In genomic region chr9:27054125-27054524, GRCh38 we compare ENCODE assay signal across 30 cellular contexts. TPM values are rescaled to one million over a fixed set of nuclear protein-coding genes. Genes with fewer than 3 reads are reported as not detected.
"Had no signal": no experiment of that assay in that cellular context is flagged by ENCODE, and none has a peak within 500 bp of the region (broad histone marks: within the 10 kb centered on the region; RNA-seq: fewer than 3 reads in every experiment).

No MANE protein-coding gene starts in this region.

- H3K4me3 Mint-ChIP-seq: activated CD4-positive, alpha-beta memory T cell treated with anti-CD3 and anti-CD28 coated beads, Interleukin-2, amount 10 ng/mL, durations not matched to agents 7 days and 5 days; activated CD4-positive, alpha-beta T cell treated with anti-CD3 and anti-CD28 coated beads, Interleukin-2, amount 10 ng/mL, durations not matched to agents 24 days and 14 days; activated T-helper 1 cell treated with anti-CD3 and anti-CD28 coated beads, Interleukin-12 subunit alpha, Interleukin-12 subunit beta, Interleukin-2, Interleukin-4 antibody, amounts not matched to agents 30 ng/mL and 10 ng/mL and 1 ng/mL, durations not matched to agents 14 hours and 24 hours and 36 hours; naive thymus-derived CD4-positive, alpha-beta T cell; neural crest cell had no signal

- H3K9me3 ChIP-seq: ascending aorta, thyroid gland had no signal

- H3K36me3 Mint-ChIP-seq: activated naive CD4-positive, alpha-beta T cell treated with anti-CD3 and anti-CD28 coated beads, Interleukin-2, amount 50 U/mL, for 72 hours had no signal

- H3K36me3 ChIP-seq: brain microvascular endothelial cell had no signal

- H3K4me3 ChIP-seq: ascending aorta, thyroid gland had no signal

- H3K4me1 ChIP-seq: ascending aorta, thyroid gland had no signal

- H3K4me1 Mint-ChIP-seq: activated CD4-positive, alpha-beta memory T cell treated with anti-CD3 and anti-CD28 coated beads, Interleukin-2, amount 10 ng/mL, durations not matched to agents 7 days and 5 days; activated CD4-positive, alpha-beta T cell treated with anti-CD3 and anti-CD28 coated beads, Interleukin-2, amount 10 ng/mL, durations not matched to agents 24 days and 14 days; naive thymus-derived CD4-positive, alpha-beta T cell; neural crest cell had no signal

- H3K27ac ChIP-seq: ascending aorta, thyroid gland had no signal

- H3K9me3 Mint-ChIP-seq: activated CD4-positive, alpha-beta memory T cell treated with anti-CD3 and anti-CD28 coated beads, Interleukin-2, amount 10 ng/mL, durations not matched to agents 7 days and 5 days; activated CD4-positive, alpha-beta T cell treated with anti-CD3 and anti-CD28 coated beads, Interleukin-2, amount 10 ng/mL, durations not matched to agents 24 days and 14 days; activated naive CD4-positive, alpha-beta T cell treated with anti-CD3 and anti-CD28 coated beads, Interleukin-2, amount 50 U/mL, for 72 hours; activated T-helper 1 cell treated with anti-CD3 and anti-CD28 coated beads, Interleukin-12 subunit alpha, Interleukin-12 subunit beta, Interleukin-2, Interleukin-4 antibody, amounts not matched to agents 30 ng/mL and 10 ng/mL and 1 ng/mL, durations not matched to agents 14 hours and 24 hours and 36 hours; naive thymus-derived CD4-positive, alpha-beta T cell; neural crest cell had no signal

- DNase-seq: activated CD4-positive, alpha-beta memory T cell treated with anti-CD3 and anti-CD28 coated beads, Interleukin-2, amount 10 ng/mL, durations not matched to agents 7 days and 5 days; activated CD4-positive, alpha-beta T cell treated with anti-CD3 and anti-CD28 coated beads, Interleukin-2, amount 10 ng/mL, durations not matched to agents 24 days and 14 days; activated gamma-delta T cell treated with Interleukin-2 at 50 U/mL for 16 hours; activated T-cell treated with anti-CD3 and anti-CD28 coated beads for 4 hours; brain microvascular endothelial cell; caudate nucleus; effector CD8-positive, alpha-beta T cell; glutamatergic neuron; hippocampal formation; kidney glomerular epithelial cell; left ventricle myocardium superior; naive thymus-derived CD4-positive, alpha-beta T cell; occipital lobe; small intestine; stimulated activated CD4-positive, alpha-beta T cell treated with anti-CD3 and anti-CD28 coated beads, Interleukin-4, amount 100 ng/mL, for 1 hour; stimulated activated naive CD8-positive, alpha-beta T cell treated with anti-CD3 and anti-CD28 coated beads, Interleukin-15, Interleukin-2, amounts not matched to agents 100 U/mL and 50 U/mL, for 24 hours; thyroid gland had no signal

- H3K27ac Mint-ChIP-seq: activated CD4-positive, alpha-beta memory T cell treated with anti-CD3 and anti-CD28 coated beads, Interleukin-2, amount 10 ng/mL, durations not matched to agents 7 days and 5 days; activated CD4-positive, alpha-beta T cell treated with anti-CD3 and anti-CD28 coated beads, Interleukin-2, amount 10 ng/mL, durations not matched to agents 24 days and 14 days; activated naive CD4-positive, alpha-beta T cell treated with anti-CD3 and anti-CD28 coated beads, Interleukin-2, amount 50 U/mL, for 72 hours; activated T-helper 1 cell treated with anti-CD3 and anti-CD28 coated beads, Interleukin-12 subunit alpha, Interleukin-12 subunit beta, Interleukin-2, Interleukin-4 antibody, amounts not matched to agents 30 ng/mL and 10 ng/mL and 1 ng/mL, durations not matched to agents 14 hours and 24 hours and 36 hours; naive thymus-derived CD4-positive, alpha-beta T cell had no signal

- H3K27me3 Mint-ChIP-seq: activated CD4-positive, alpha-beta memory T cell treated with anti-CD3 and anti-CD28 coated beads, Interleukin-2, amount 10 ng/mL, durations not matched to agents 7 days and 5 days; activated CD4-positive, alpha-beta T cell treated with anti-CD3 and anti-CD28 coated beads, Interleukin-2, amount 10 ng/mL, durations not matched to agents 24 days and 14 days; naive thymus-derived CD4-positive, alpha-beta T cell had no signal

- ATAC-seq: activated CD4-positive, CD25-positive, alpha-beta regulatory T cell treated with anti-CD3 and anti-CD28 coated beads, Interleukin-2, amount 50 U/mL, for 24 hours; activated naive CD4-positive, alpha-beta T cell treated with anti-CD3 and anti-CD28 coated beads, Interleukin-2, amount 50 U/mL, for 72 hours; esophagus mucosa; left ventricle myocardium superior; naive thymus-derived CD4-positive, alpha-beta T cell; sciatic nerve; stimulated activated naive CD8-positive, alpha-beta T cell treated with anti-CD3 and anti-CD28 coated beads, Interleukin-15, Interleukin-2, amounts not matched to agents 100 U/mL and 50 U/mL, for 24 hours had no signal

- H3K27me3 ChIP-seq: ascending aorta, brain microvascular endothelial cell, thyroid gland had no signal

RNA-seq across cellular contexts. Expression of gene LRRC19, which starts 48.7 kb away (rescaled TPM):
- total RNA-seq: activated CD4-positive, alpha-beta memory T cell treated with anti-CD3 and anti-CD28 coated beads, Interleukin-2, amount 10 ng/mL, durations not matched to agents 7 days and 5 days; activated CD4-positive, alpha-beta T cell treated with anti-CD3 and anti-CD28 coated beads, Interleukin-2, amount 10 ng/mL, durations not matched to agents 24 days and 14 days; activated naive CD4-positive, alpha-beta T cell treated with anti-CD3 and anti-CD28 coated beads, Interleukin-2, amount 50 U/mL, for 72 hours; activated T-helper 1 cell treated with anti-CD3 and anti-CD28 coated beads, Interleukin-12 subunit alpha, Interleukin-12 subunit beta, Interleukin-2, Interleukin-4 antibody, amounts not matched to agents 30 ng/mL and 10 ng/mL and 1 ng/mL, durations not matched to agents 14 hours and 24 hours and 36 hours; ascending aorta; dermis blood vessel endothelial cell; frontal cortex; left ventricle myocardium superior; naive thymus-derived CD4-positive, alpha-beta T cell; neural crest cell; occipital lobe; sciatic nerve; subcutaneous adipose tissue; T-helper 2 cell treated with Interferon-gamma antibody and Interleukin-4, amounts not matched to agents 100 ng/mL and 5 ng/mL, for 36 hours; thyroid gland had no signal
- polyA plus RNA-seq: adipose tissue; naive thymus-derived CD4-positive, alpha-beta T cell; urinary bladder had no signal

RNA-seq across cellular contexts. Expression of gene TEK, which starts 54.9 kb away (rescaled TPM):
- total RNA-seq: activated CD4-positive, alpha-beta memory T cell treated with anti-CD3 and anti-CD28 coated beads, Interleukin-2, amount 10 ng/mL, durations not matched to agents 7 days and 5 days; activated CD4-positive, alpha-beta T cell treated with anti-CD3 and anti-CD28 coated beads, Interleukin-2, amount 10 ng/mL, durations not matched to agents 24 days and 14 days; activated naive CD4-positive, alpha-beta T cell treated with anti-CD3 and anti-CD28 coated beads, Interleukin-2, amount 50 U/mL, for 72 hours; activated T-helper 1 cell treated with anti-CD3 and anti-CD28 coated beads, Interleukin-12 subunit alpha, Interleukin-12 subunit beta, Interleukin-2, Interleukin-4 antibody, amounts not matched to agents 30 ng/mL and 10 ng/mL and 1 ng/mL, durations not matched to agents 14 hours and 24 hours and 36 hours; naive thymus-derived CD4-positive, alpha-beta T cell; T-helper 2 cell treated with Interferon-gamma antibody and Interleukin-4, amounts not matched to agents 100 ng/mL and 5 ng/mL, for 36 hours had no signal
- polyA plus RNA-seq: naive thymus-derived CD4-positive, alpha-beta T cell had no signal
